In genomic region chr10:21297525-21298383, GRCh38 we compare ENCODE assay signal across 17 cellular contexts.
DNase-seq lines count a peak whose midpoint lies in the region; ATAC-seq, FAIRE-seq and TF ChIP-seq lines count a peak whose summit lies in the region.
"Had no signal": no experiment of that assay in that cellular context is flagged by ENCODE, and none has a peak within 500 bp of the region (broad histone marks: within the 10 kb centered on the region; RNA-seq: fewer than 3 reads in every experiment).

No MANE protein-coding gene starts in this region.

- H3K36me3 ChIP-seq in IMR-90 (ENCODE audit: control insufficient read depth, insufficient read depth, low read length): no peaks in the 10 kb centered on the region
- no peaks in the 10 kb centered on the region for H3K36me3 ChIP-seq in GM12878 (ENCODE audit: control insufficient read depth in 2 of 2, insufficient read depth in 2 of 2, low read length in 1 of 2)
- H3K36me3 ChIP-seq in OCI-LY7 (ENCODE audit: insufficient read depth, low read length): no peaks in the 10 kb centered on the region
- H3K36me3 ChIP-seq: neutrophil, upper lobe of right lung had no signal

- WGBS in IMR-90 (ENCODE audit: extremely low coverage in 2 of 2, insufficient read length in 1 of 2), 2 experiments: 100% methylated on average over 1 of the region's 7 CpGs; no CpG with 5 or more reads in 1 of the 2 experiments
- WGBS in GM12878 (ENCODE audit: insufficient coverage, insufficient replicate concordance, low lambda C conversion rate, missing lambda C conversion rate): 20% methylated on average over 7 of the region's 7 CpGs

- no peak overlapping the region for H2AK5ac ChIP-seq in IMR-90 (ENCODE audit: low read depth, low read length)

- BruUV-seq in IMR-90 (replicated peaks; lab: Mats Ljungman, UMichigan): no TSS peak
- BruUV-seq in GM12878 (replicated peaks; lab: Mats Ljungman, UMichigan): no TSS peak
- no TSS peak for BruUV-seq in OCI-LY7 (replicated peaks; lab: Mats Ljungman, UMichigan)

- RAD21 ChIA-PET in GM12878 (lab: Charles Lee; ENCODE audit: unreplicated experiment): no interaction called here

- H3K4me2 ChIP-seq in IMR-90 (ENCODE audit: low read depth, low read length) (no peak overlapping the region), GM12878 (ENCODE audit: control insufficient read depth, insufficient read depth) (no peak overlapping the region), OCI-LY7 (ENCODE audit: low read length) (no peak overlapping the region)

- H3K79me2 ChIP-seq in GM12878 (ENCODE audit: control insufficient read depth, insufficient read depth, low read length) (no peaks in the 10 kb centered on the region), OCI-LY7 (ENCODE audit: insufficient read depth, low read depth, low read length) (no peaks in the 10 kb centered on the region)

- in situ Hi-C loops in ACHN (cut with HindIII; ENCODE audit: low pct_ligation_motif_present, low pct_unique_long_range_greater_than_20kb, low sequenced_read_pairs) (no loop called here), IMR-90 (cut with MboI; ENCODE audit: low sequenced_read_pairs) (no loop called here), GM12878 (cut with MboI) (loop anchor here (25.0 kb wide), 1 partner anchor 190 kb away; no protein-coding TSS in a partner anchor)

- no peaks in the 10 kb centered on the region for H4K20me1 ChIP-seq in IMR-90 (ENCODE audit: insufficient read depth, low read length)
- H4K20me1 ChIP-seq in GM12878 (ENCODE audit: control insufficient read depth, insufficient read depth): no peaks in the 10 kb centered on the region
- H4K20me1 ChIP-seq in OCI-LY7 (ENCODE audit: insufficient read depth, low read length): no peaks in the 10 kb centered on the region

- H3K27ac ChIP-seq in IMR-90 (ENCODE audit: insufficient read depth, low read length) (no peak overlapping the region), GM12878 (ENCODE audit: control insufficient read depth, insufficient read depth) (no peak overlapping the region), OCI-LY7 (ENCODE audit: low read depth, low read length, poor library complexity, severe bottlenecking) (no peak overlapping the region)
- H3K27ac ChIP-seq: neutrophil, upper lobe of right lung had no signal

- FAIRE-seq in GM12878 (lab: Jason Lieb, UNC): no peak

- H3K4me3 ChIP-seq in IMR-90 (ENCODE audit: insufficient read depth, low read depth, low read length) (no peak overlapping the region), GM12878 (no peak overlapping the region), OCI-LY7 (ENCODE audit: low read depth, low read length, poor library complexity, severe bottlenecking) (no peak overlapping the region)
- H3K4me3 ChIP-seq: upper lobe of right lung had no signal

- H4K91ac ChIP-seq in IMR-90 (ENCODE audit: insufficient read depth, low read depth, low read length): no peak overlapping the region

- no peaks in the 10 kb centered on the region for H3K79me1 ChIP-seq in IMR-90 (ENCODE audit: low read depth in 1 of 2, low read length in 2 of 2)

- H3K9me1 ChIP-seq in IMR-90 (ENCODE audit: insufficient read depth, low read length): no peaks in the 10 kb centered on the region

- dilution Hi-C loops in IMR-90 (cut with HindIII; ENCODE audit: low sequenced_read_pairs, unreplicated experiment): no loop called here

- POLR2A ChIA-PET in IMR-90 (lab: Charles Lee; ENCODE audit: unreplicated experiment): no interaction called here
- POLR2A ChIA-PET in GM12878 (lab: Charles Lee): interaction anchor here (0.6 kb wide), 1 partner anchor 76 kb away, joined by 4 read pairs; no protein-coding TSS in a partner anchor
- POLR2A ChIA-PET in OCI-LY7 (lab: Charles Lee): interaction anchor here (0.6 to 0.7 kb wide), 2 partner anchors 150 to 427 kb away, joined by 3 to 16 read pairs; no protein-coding TSS in a partner anchor

- H3K9me3 ChIP-seq in IMR-90 (ENCODE audit: control insufficient read depth, insufficient read depth, low read length) (no peaks in the 10 kb centered on the region), GM12878 (replicated peaks; ENCODE audit: control insufficient read depth, insufficient read depth, low read length) (no peaks in the 10 kb centered on the region), OCI-LY7 (ENCODE audit: low read length) (no peaks in the 10 kb centered on the region)
- H3K9me3 ChIP-seq: neutrophil, upper lobe of right lung had no signal

- no peak overlapping the region for H2AK9ac ChIP-seq in IMR-90 (replicated peaks; ENCODE audit: low read depth, low read length, poor library complexity)

- H3K27me3 ChIP-seq in IMR-90 (ENCODE audit: control insufficient read depth, insufficient read depth, low read length) (no peaks in the 10 kb centered on the region), GM12878 (replicated peaks in 1 of 2; ENCODE audit: control insufficient read depth in 2 of 2, insufficient read depth in 2 of 2, low read length in 1 of 2) (peaks cover 0 to 3% of the 10 kb centered on the region in 2 experiments; a peak in 1 of 4 replicates)
- H3K27me3 ChIP-seq: upper lobe of right lung had no signal

- H2AFZ ChIP-seq in IMR-90 (replicated peaks; ENCODE audit: low read length, poor library complexity) (no peak overlapping the region), GM12878 (ENCODE audit: control insufficient read depth, low read depth, low read length) (no peak overlapping the region), OCI-LY7 (ENCODE audit: low read length) (no peak overlapping the region)

- H4K5ac ChIP-seq in IMR-90 (ENCODE audit: low read depth, low read length): no peak overlapping the region

- H2BK20ac ChIP-seq in IMR-90 (ENCODE audit: low read depth, low read length): no peak overlapping the region

- peaks cover 2% of the 10 kb centered on the region; the same call in 1 of the 2 replicates for H3K4me1 ChIP-seq in IMR-90 (ENCODE audit: control insufficient read depth, insufficient read depth, low read length)
- no peaks in the 10 kb centered on the region for H3K4me1 ChIP-seq in GM12878 (ENCODE audit: control insufficient read depth, insufficient read depth, low read length)
- H3K4me1 ChIP-seq in OCI-LY7 (ENCODE audit: insufficient read depth, low read length, poor library complexity, severe bottlenecking): no peaks in the 10 kb centered on the region

- H3K18ac ChIP-seq in IMR-90 (ENCODE audit: low read depth, low read length): no peak overlapping the region

- H3K9ac ChIP-seq in IMR-90 (ENCODE audit: low read depth, low read length): no peak overlapping the region
- H3K9ac ChIP-seq in GM12878 (ENCODE audit: control insufficient read depth, insufficient read depth, low read length): no peak overlapping the region

- H2BK15ac ChIP-seq in IMR-90 (ENCODE audit: low read depth, low read length): no peak overlapping the region

- intact Hi-C loops in IMR-90 (cut with micrococcal nuclease) (no loop called here), GM12878 (cut with micrococcal nuclease; ENCODE audit: unreplicated experiment) (no loop called here), OCI-LY7 (cut with micrococcal nuclease; ENCODE audit: unreplicated experiment) (no loop called here)

- no peak overlapping the region for H3K14ac ChIP-seq in IMR-90 (replicated peaks; ENCODE audit: low read depth, low read length)

- TF ChIP-seq RAD21 in IMR-90 (IDR thresholded peaks at IDR 0.05; ENCODE audit: low read length): no peak
- no peak for TF ChIP-seq RAD21 in GM12878 (IDR thresholded peaks at IDR 0.05; ENCODE audit: insufficient read depth, low read depth, low read length)

- ATAC-seq in IMR-90 (ENCODE audit: low read depth): no peak
- peak; percentile 42; the same call in 2 of the 3 replicates for ATAC-seq in GM12878
- no peak for ATAC-seq in HG03565 (IDR thresholded peaks at IDR 0.05; ENCODE audit: unreplicated experiment)
- ATAC-seq: Right ventricle myocardium inferior, upper lobe of right lung had no signal

- H3K23ac ChIP-seq in IMR-90 (ENCODE audit: low read depth, low read length): no peak overlapping the region

- TF ChIP-seq POLR2A in IMR-90 (IDR thresholded peaks at IDR 0.05; ENCODE audit: low read depth, low read length): no peak
- TF ChIP-seq POLR2A in GM12878 (IDR thresholded peaks at IDR 0.05; ENCODE audit: low read depth, low read length): no peak

- no peak overlapping the region for H2BK5ac ChIP-seq in IMR-90 (ENCODE audit: low read depth, low read length, poor library complexity, severe bottlenecking)

- no peak overlapping the region for H3K56ac ChIP-seq in IMR-90 (ENCODE audit: extremely low read depth, insufficient read depth, low read length)

- H3K9me2 ChIP-seq in OCI-LY7 (ENCODE audit: insufficient read depth, low read length): no peaks in the 10 kb centered on the region

- CTCF ChIA-PET in IMR-90 (lab: Yijun Ruan, JAX): interaction anchor here (0.6 kb wide), 1 partner anchor 10 kb away, joined by 3 read pairs; no protein-coding TSS in a partner anchor
- CTCF ChIA-PET in GM12878 (lab: Yijun Ruan, JAX): interaction anchor here (0.6 to 1.6 kb wide), 3 partner anchors 77 to 703 kb away, joined by 3 to 4 read pairs (median 3); no protein-coding TSS in a partner anchor
- CTCF ChIA-PET in OCI-LY7 (lab: Charles Lee; ENCODE audit: unreplicated experiment): no interaction called here

- H2BK120ac ChIP-seq in IMR-90 (ENCODE audit: low read depth, low read length): no peak overlapping the region

- H4K8ac ChIP-seq in IMR-90 (ENCODE audit: low read depth in 2 of 2, low read length in 2 of 2): no peak overlapping the region

- no peak for TF ChIP-seq EP300 in GM12878 (IDR thresholded peaks at IDR 0.05; ENCODE audit: borderline replicate concordance in 1 of 2, control insufficient read depth in 1 of 2, low read depth in 2 of 2, low read length in 2 of 2)

- SMC1A ChIA-PET in GM12878 (lab: Charles Lee; ENCODE audit: uncharacterized antibody, unreplicated experiment): interaction anchor here (1.1 kb wide), 1 partner anchor 10 kb away, joined by 3 read pairs; no protein-coding TSS in a partner anchor

- no peak overlapping the region for H3K4ac ChIP-seq in IMR-90 (ENCODE audit: low read depth, low read length)

- TF ChIP-seq CTCF in IMR-90 (conservative IDR thresholded peaks at IDR 0.05; ENCODE audit: low read depth, low read length) (no peak), GM12878 (IDR thresholded peaks at IDR 0.05 in 2 of 3, conservative IDR thresholded peaks at IDR 0.05 in 1 of 3; ENCODE audit: control insufficient read depth in 2 of 3, extremely low read depth in 1 of 3, insufficient read depth in 1 of 3, low read depth in 3 of 3, low read length in 3 of 3) (no peak), OCI-LY7 (conservative IDR thresholded peaks at IDR 0.05; ENCODE audit: low read length) (no peak)

- peak; percentile 51 for DNase-seq in ACHN
- no peak for DNase-seq in IMR-90
- no peak for DNase-seq in GM12878 (ENCODE audit: low read depth, low spot score)
- peak; percentile 30 for DNase-seq in iris pigment epithelial cell (ENCODE audit: low read depth)
- no peak for DNase-seq in Ammon's horn (ENCODE audit: low spot score)
- DNase-seq in OCI-LY7 (ENCODE audit: low spot score): no peak
- DNase-seq in activated CD8-positive, alpha-beta memory T cell treated with anti-CD3 and anti-CD28 coated beads for 24 hours: no peak
- DNase-seq: activated CD4-positive, alpha-beta T cell treated with anti-CD3 and anti-CD28 coated beads, Interleukin-2, amount 50 U/mL, for 1 hour; CD4-positive, alpha-beta memory T cell; effector memory CD4-positive, alpha-beta T cell; KG1; NCI-H1105 treated with DMSO at 0.1 percent for 48 hours; NCI-H2171 treated with DMSO at 0.1 percent for 48 hours; upper lobe of right lung had no signal

TF ChIP-seq in IMR-90, 13 proteins besides CTCF, POLR2A, EP300 and RAD21 (continues in another document):
- TF ChIP-seq CEBPB (IDR thresholded peaks at IDR 0.05; ENCODE audit: low read depth, low read length): peak; percentile 69

Comparison
In these comparisons a context has a peak if more than half of its experiments do, and no peak if none do; other contexts are left out.
1. DNase-seq: peak in ACHN (single experiment) and iris pigment epithelial cell (single experiment); none in IMR-90 (single experiment), GM12878 (single experiment), Ammon's horn (single experiment), OCI-LY7 (single experiment) and activated CD8-positive, alpha-beta memory T cell treated with anti-CD3 and anti-CD28 coated beads for 24 hours (single experiment).